In the genomic region with DNA sequence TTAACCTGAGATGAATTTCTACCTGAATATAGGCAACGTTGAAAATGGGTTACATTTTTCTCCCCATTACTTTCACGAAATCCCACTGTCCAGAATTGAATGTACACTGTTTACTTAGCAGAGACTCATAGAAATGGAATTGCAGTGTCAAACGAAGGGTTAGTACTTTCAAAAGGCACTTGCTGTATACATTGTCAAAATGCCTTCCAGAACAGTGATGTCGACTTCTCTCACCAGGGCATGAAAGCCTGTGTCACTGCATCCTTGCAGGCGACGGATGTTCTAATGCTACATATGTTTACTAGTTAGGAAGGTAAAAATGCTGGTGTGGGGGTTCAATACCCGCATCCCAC, we compare ENCODE assay signal across 2 cellular contexts.
A peak's percentile ranks its signal among the peaks of the same experiment; 100 is the strongest.
TF ChIP-seq lines count a peak whose summit lies in the region.

No MANE protein-coding gene starts in this region.

TF ChIP-seq in A549, 52 proteins besides CTCF, POLR2A, EP300 and RAD21:
- no peak for TF ChIP-seq NR3C1 (IDR thresholded peaks at IDR 0.05)
- no peak for TF ChIP-seq FOSL2 (IDR thresholded peaks at IDR 0.05)
- peak; percentile 44 for TF ChIP-seq FOSL2 (CRISPR knock-in tag; IDR thresholded peaks at IDR 0.05)
- TF ChIP-seq, protein P1, sequence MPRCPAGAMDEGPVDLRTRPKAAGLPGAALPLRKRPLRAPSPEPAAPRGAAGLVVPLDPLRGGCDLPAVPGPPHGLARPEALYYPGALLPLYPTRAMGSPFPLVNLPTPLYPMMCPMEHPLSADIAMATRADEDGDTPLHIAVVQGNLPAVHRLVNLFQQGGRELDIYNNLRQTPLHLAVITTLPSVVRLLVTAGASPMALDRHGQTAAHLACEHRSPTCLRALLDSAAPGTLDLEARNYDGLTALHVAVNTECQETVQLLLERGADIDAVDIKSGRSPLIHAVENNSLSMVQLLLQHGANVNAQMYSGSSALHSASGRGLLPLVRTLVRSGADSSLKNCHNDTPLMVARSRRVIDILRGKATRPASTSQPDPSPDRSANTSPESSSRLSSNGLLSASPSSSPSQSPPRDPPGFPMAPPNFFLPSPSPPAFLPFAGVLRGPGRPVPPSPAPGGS (IDR thresholded peaks at IDR 0.05) = no peak

TF ChIP-seq in IMR-90, 13 proteins besides CTCF, POLR2A, EP300 and RAD21:
- TF ChIP-seq, protein P2, sequence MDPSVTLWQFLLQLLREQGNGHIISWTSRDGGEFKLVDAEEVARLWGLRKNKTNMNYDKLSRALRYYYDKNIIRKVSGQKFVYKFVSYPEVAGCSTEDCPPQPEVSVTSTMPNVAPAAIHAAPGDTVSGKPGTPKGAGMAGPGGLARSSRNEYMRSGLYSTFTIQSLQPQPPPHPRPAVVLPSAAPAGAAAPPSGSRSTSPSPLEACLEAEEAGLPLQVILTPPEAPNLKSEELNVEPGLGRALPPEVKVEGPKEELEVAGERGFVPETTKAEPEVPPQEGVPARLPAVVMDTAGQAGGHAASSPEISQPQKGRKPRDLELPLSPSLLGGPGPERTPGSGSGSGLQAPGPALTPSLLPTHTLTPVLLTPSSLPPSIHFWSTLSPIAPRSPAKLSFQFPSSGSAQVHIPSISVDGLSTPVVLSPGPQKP (IDR thresholded peaks at IDR 0.05; ENCODE audit: borderline replicate concordance, low read depth, low read length) = no peak
- TF ChIP-seq NFE2L2 (IDR thresholded peaks at IDR 0.05; ENCODE audit: low read depth, low read length) = no peak
- TF ChIP-seq SMC3 (IDR thresholded peaks at IDR 0.05; ENCODE audit: low read depth, low read length) = no peak
- TF ChIP-seq CHD1 (IDR thresholded peaks at IDR 0.05; ENCODE audit: low read depth, low read length) = no peak
- no peak for TF ChIP-seq MXI1 (IDR thresholded peaks at IDR 0.05; ENCODE audit: borderline replicate concordance, low read depth, low read length)
